25 cellular contexts compared by ENCODE assay signal in the genomic region with DNA sequence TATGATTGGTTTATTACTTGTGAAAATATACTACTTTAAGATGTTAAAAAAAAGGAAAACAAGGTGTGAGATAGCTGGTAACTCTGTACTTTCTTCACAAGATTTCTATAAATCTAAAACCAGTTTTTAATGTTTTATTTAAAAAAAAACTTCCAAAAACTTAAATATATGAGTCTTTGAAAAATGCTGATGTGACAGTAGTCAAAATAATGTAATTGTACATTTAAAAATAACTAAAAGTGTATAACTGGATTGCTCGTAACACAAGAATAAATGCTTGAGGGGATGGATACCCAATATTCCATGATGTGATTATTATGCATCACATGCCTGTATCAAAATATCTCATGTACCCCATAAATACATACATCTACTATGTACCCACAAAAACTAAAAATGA.
"Had no signal": no experiment of that assay in that cellular context is flagged by ENCODE, and none has a peak within 500 bp of the region (broad histone marks: within the 10 kb centered on the region; RNA-seq: fewer than 3 reads in every experiment).

No MANE protein-coding gene starts in this region.

- H3K4me1 ChIP-seq: left ventricle myocardium inferior, neural progenitor cell, right atrium auricular region, spleen, suprapubic skin, tibial artery, upper lobe of right lung had no signal

- ATAC-seq: natural killer cell; sciatic nerve; stimulated activated effector memory CD8-positive, alpha-beta T cell treated with anti-CD3 and anti-CD28 coated beads, Interleukin-12 subunit alpha, Interleukin-12 subunit beta, amount 100 ng/mL, for 72 hours; upper lobe of right lung had no signal

- H3K9ac ChIP-seq: neural progenitor cell had no signal

- H3K36me3 ChIP-seq: left ventricle myocardium inferior, neural progenitor cell, neutrophil, right atrium auricular region, spleen, suprapubic skin, thoracic aorta, tibial artery, upper lobe of right lung had no signal

- DNase-seq: hypothalamus; immature natural killer cell; left ventricle myocardium inferior; mesendoderm; naive B cell; natural killer cell; nephron progenitor cell; occipital lobe; spleen; stimulated activated CD4-positive, alpha-beta T cell treated with anti-CD3 and anti-CD28 coated beads, Interleukin-4, amount 100 ng/mL, for 24 hours; stimulated activated naive CD4-positive, alpha-beta T cell; tibial artery; trophoblast cell; upper lobe of right lung had no signal

- H3K4me3 ChIP-seq: left ventricle myocardium inferior, lung, neural progenitor cell, right atrium auricular region, skin epidermis, spleen, suprapubic skin, thoracic aorta, tibial artery, upper lobe of right lung had no signal

- H3K27ac ChIP-seq: left ventricle myocardium inferior, neural progenitor cell, neutrophil, right atrium auricular region, skin epidermis, spleen, suprapubic skin, thoracic aorta, tibial artery, upper lobe of right lung had no signal

- H3K9me3 ChIP-seq: left ventricle myocardium inferior, neutrophil, right atrium auricular region, spleen, suprapubic skin, thoracic aorta, tibial artery, upper lobe of right lung had no signal

- H2AFZ ChIP-seq: neural progenitor cell had no signal

- H3K27me3 ChIP-seq: neural progenitor cell, neutrophil, right atrium auricular region, spleen, suprapubic skin, tibial artery, upper lobe of right lung had no signal

- FAIRE-seq: islet of Langerhans, urothelium cell line had no signal

- H3K4me2 ChIP-seq: neural progenitor cell had no signal
